Comparison of ENCODE assay signal across 10 cellular contexts in genomic region chr13:41313117-41313516, GRCh38. TPM values are rescaled to one million over a fixed set of nuclear protein-coding genes. Genes with fewer than 3 reads are reported as not detected.
DNase-seq lines count a peak whose midpoint lies in the region; ATAC-seq and TF ChIP-seq lines count a peak whose summit lies in the region.
"Had no signal": no experiment of that assay in that cellular context is flagged by ENCODE, and none has a peak within 500 bp of the region (broad histone marks: within the 10 kb centered on the region; RNA-seq: fewer than 3 reads in every experiment).

No MANE protein-coding gene starts in this region.

- 13 to 44% methylated on average over 5 of the region's 5 CpGs for WGBS in gastroesophageal sphincter (ENCODE audit: low coverage in 1 of 2), 2 donors
- WGBS in stomach, 5 donors: 22 to 43% (median 35%) methylated on average over 5 of the region's 5 CpGs
- 60 to 63% methylated on average over 2 to 5 of the region's 5 CpGs for WGBS in transverse colon (ENCODE audit: low coverage in 1 of 2), 2 donors

- H3K9me3 ChIP-seq in gastroesophageal sphincter (no peaks in the 10 kb centered on the region), stomach (no peaks in the 10 kb centered on the region), transverse colon (no peaks in the 10 kb centered on the region)
- H3K9me3 ChIP-seq: colonic mucosa, neutrophil had no signal

- peaks cover 40% of the 10 kb centered on the region for H3K4me1 Mint-ChIP-seq in activated naive CD4-positive, alpha-beta T cell treated with anti-CD3 and anti-CD28 coated beads for 36 hours (ENCODE audit: low read depth)
- H3K4me1 Mint-ChIP-seq in WTC11: peaks cover 45% of the 10 kb centered on the region

- in situ Hi-C loops in transverse colon (cut with MboI; ENCODE audit: low pct_ligation_motif_present in 1 of 4, low pct_unique_long_range_greater_than_20kb in 1 of 4, low sequenced_read_pairs in 3 of 4): no loop called here

- DNase-seq in activated naive CD4-positive, alpha-beta T cell treated with anti-CD3 and anti-CD28 coated beads for 36 hours: no peak
- no peak for DNase-seq in activated naive CD4-positive, alpha-beta T cell treated with anti-CD3 and anti-CD28 coated beads, Interleukin-2, amount 50 U/mL, for 16 hours
- DNase-seq in WTC11 (ENCODE audit: low spot score): no peak
- DNase-seq in stomach: no peak
- no peak for DNase-seq in transverse colon
- no peak for DNase-seq in NCI-H2171 (lab: John Stamatoyannopoulos, UW)
- DNase-seq: colonic mucosa had no signal

- H3K4me3 ChIP-seq in gastroesophageal sphincter: peak overlapping the region; percentile 72 to 94
- H3K4me3 ChIP-seq in stomach: peak overlapping the region; percentile 79 to 92 (median 86)
- peak overlapping the region in 1 of 4 donors; percentile 83 for H3K4me3 ChIP-seq in transverse colon

- H3K36me3 ChIP-seq in gastroesophageal sphincter: no peaks in the 10 kb centered on the region
- H3K36me3 ChIP-seq in stomach: no peaks in the 10 kb centered on the region
- H3K36me3 ChIP-seq in transverse colon: no peaks in the 10 kb centered on the region
- H3K36me3 ChIP-seq: colonic mucosa, neutrophil had no signal

- no peak for TF ChIP-seq POLR2A in gastroesophageal sphincter (IDR thresholded peaks at IDR 0.05)
- no peak for TF ChIP-seq POLR2A in stomach (IDR thresholded peaks at IDR 0.05)
- no peak for TF ChIP-seq POLR2A in transverse colon (IDR thresholded peaks at IDR 0.05)

- H3K9me3 Mint-ChIP-seq in activated naive CD4-positive, alpha-beta T cell treated with anti-CD3 and anti-CD28 coated beads for 36 hours: no peaks in the 10 kb centered on the region
- no peaks in the 10 kb centered on the region for H3K9me3 Mint-ChIP-seq in WTC11

- no peaks in the 10 kb centered on the region for H3K27me3 Mint-ChIP-seq in activated naive CD4-positive, alpha-beta T cell treated with anti-CD3 and anti-CD28 coated beads for 36 hours (ENCODE audit: low read depth)
- no peaks in the 10 kb centered on the region for H3K27me3 Mint-ChIP-seq in WTC11 (ENCODE audit: low read depth)

- no peak for TF ChIP-seq EP300 in gastroesophageal sphincter (IDR thresholded peaks at IDR 0.05)
- TF ChIP-seq EP300 in stomach (IDR thresholded peaks at IDR 0.05): no peak
- no peak for TF ChIP-seq EP300 in transverse colon (IDR thresholded peaks at IDR 0.05; ENCODE audit: low read depth)

- H3K4me3 Mint-ChIP-seq in activated naive CD4-positive, alpha-beta T cell treated with anti-CD3 and anti-CD28 coated beads for 36 hours: peak overlapping the region; percentile 66
- peak overlapping the region; percentile 96 for H3K4me3 Mint-ChIP-seq in WTC11

- H3K36me3 Mint-ChIP-seq in activated naive CD4-positive, alpha-beta T cell treated with anti-CD3 and anti-CD28 coated beads for 36 hours (ENCODE audit: low read depth): peaks cover 15% of the 10 kb centered on the region
- H3K36me3 Mint-ChIP-seq in WTC11: peaks cover 11% of the 10 kb centered on the region; the same call in 1 of the 2 replicates

- H3K4me1 ChIP-seq in gastroesophageal sphincter (peaks cover 3 to 59% (median 7%) of the 10 kb centered on the region in 3 donors), stomach (peaks cover 10 to 59% (median 40%) of the 10 kb centered on the region in 4 donors), transverse colon (peaks cover 0 to 33% (median 11%) of the 10 kb centered on the region in 4 donors)
- H3K4me1 ChIP-seq: colonic mucosa had no signal

- no peak for ATAC-seq in WTC11
- ATAC-seq in gastroesophageal sphincter: no peak
- ATAC-seq in HG03175 (IDR thresholded peaks at IDR 0.05; ENCODE audit: unreplicated experiment): no peak

- no peak overlapping the region for H3K27ac Mint-ChIP-seq in activated naive CD4-positive, alpha-beta T cell treated with anti-CD3 and anti-CD28 coated beads for 36 hours
- H3K27ac Mint-ChIP-seq in WTC11: no peak overlapping the region; the same call in 1 of the 2 replicates

- H3K27me3 ChIP-seq in gastroesophageal sphincter (no peaks in the 10 kb centered on the region), stomach (no peaks in the 10 kb centered on the region), transverse colon (no peaks in the 10 kb centered on the region)
- H3K27me3 ChIP-seq: colonic mucosa, neutrophil had no signal

- CTCF ChIA-PET in activated naive CD4-positive, alpha-beta T cell treated with anti-CD3 and anti-CD28 coated beads for 36 hours (lab: Charles Lee): no interaction called here
- CTCF ChIA-PET in WTC11 (lab: Charles Lee): no interaction called here

- intact Hi-C loops in activated naive CD4-positive, alpha-beta T cell treated with anti-CD3 and anti-CD28 coated beads for 36 hours (cut with micrococcal nuclease): loop anchor here (2.0 to 5.0 kb wide), 4 partner anchors 180 to 604 kb away; partner anchors contain the start of genes ELF1 and KBTBD6
- intact Hi-C loops in stomach (cut with DNase I; ENCODE audit: low total_unique reads): no loop called here
- intact Hi-C loops in transverse colon (cut with DNase I; ENCODE audit: low total_unique reads): no loop called here

- no peak for TF ChIP-seq CTCF in WTC11 (IDR thresholded peaks at IDR 0.05)
- no peak for TF ChIP-seq CTCF in gastroesophageal sphincter (IDR thresholded peaks at IDR 0.05)
- TF ChIP-seq CTCF in stomach (IDR thresholded peaks at IDR 0.05): no peak
- TF ChIP-seq CTCF in transverse colon (IDR thresholded peaks at IDR 0.05): no peak

- H3K27ac ChIP-seq in gastroesophageal sphincter (peak overlapping the region in 3 of 4 donors; percentile 44 to 99 (median 94)), stomach (peak overlapping the region in 1 of 5 donors; percentile 32), transverse colon (peak overlapping the region in 1 of 4 donors; percentile 92)
- H3K27ac ChIP-seq: neutrophil had no signal

- POLR2A ChIA-PET in WTC11 (lab: Charles Lee): no interaction called here

TF ChIP-seq in WTC11, 78 proteins besides CTCF, POLR2A, EP300 and RAD21:
- TF ChIP-seq OVOL2 (CRISPR knock-in tag; IDR thresholded peaks at IDR 0.05; ENCODE audit: borderline replicate concordance) (no peak), ZNF396 (CRISPR knock-in tag; IDR thresholded peaks at IDR 0.05; ENCODE audit: borderline replicate concordance) (no peak), ZNF416 (CRISPR knock-in tag; IDR thresholded peaks at IDR 0.05) (no peak), ESRRA (CRISPR knock-in tag; IDR thresholded peaks at IDR 0.05; ENCODE audit: borderline replicate concordance) (no peak), SP1 (CRISPR knock-in tag; conservative IDR thresholded peaks at IDR 0.05) (no peak), ZNF138 (CRISPR knock-in tag; conservative IDR thresholded peaks at IDR 0.05) (no peak)
- TF ChIP-seq, protein P1, sequence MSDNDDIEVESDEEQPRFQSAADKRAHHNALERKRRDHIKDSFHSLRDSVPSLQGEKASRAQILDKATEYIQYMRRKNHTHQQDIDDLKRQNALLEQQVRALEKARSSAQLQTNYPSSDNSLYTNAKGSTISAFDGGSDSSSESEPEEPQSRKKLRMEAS (CRISPR knock-in tag; IDR thresholded peaks at IDR 0.05): no peak
- TF ChIP-seq, protein P2, sequence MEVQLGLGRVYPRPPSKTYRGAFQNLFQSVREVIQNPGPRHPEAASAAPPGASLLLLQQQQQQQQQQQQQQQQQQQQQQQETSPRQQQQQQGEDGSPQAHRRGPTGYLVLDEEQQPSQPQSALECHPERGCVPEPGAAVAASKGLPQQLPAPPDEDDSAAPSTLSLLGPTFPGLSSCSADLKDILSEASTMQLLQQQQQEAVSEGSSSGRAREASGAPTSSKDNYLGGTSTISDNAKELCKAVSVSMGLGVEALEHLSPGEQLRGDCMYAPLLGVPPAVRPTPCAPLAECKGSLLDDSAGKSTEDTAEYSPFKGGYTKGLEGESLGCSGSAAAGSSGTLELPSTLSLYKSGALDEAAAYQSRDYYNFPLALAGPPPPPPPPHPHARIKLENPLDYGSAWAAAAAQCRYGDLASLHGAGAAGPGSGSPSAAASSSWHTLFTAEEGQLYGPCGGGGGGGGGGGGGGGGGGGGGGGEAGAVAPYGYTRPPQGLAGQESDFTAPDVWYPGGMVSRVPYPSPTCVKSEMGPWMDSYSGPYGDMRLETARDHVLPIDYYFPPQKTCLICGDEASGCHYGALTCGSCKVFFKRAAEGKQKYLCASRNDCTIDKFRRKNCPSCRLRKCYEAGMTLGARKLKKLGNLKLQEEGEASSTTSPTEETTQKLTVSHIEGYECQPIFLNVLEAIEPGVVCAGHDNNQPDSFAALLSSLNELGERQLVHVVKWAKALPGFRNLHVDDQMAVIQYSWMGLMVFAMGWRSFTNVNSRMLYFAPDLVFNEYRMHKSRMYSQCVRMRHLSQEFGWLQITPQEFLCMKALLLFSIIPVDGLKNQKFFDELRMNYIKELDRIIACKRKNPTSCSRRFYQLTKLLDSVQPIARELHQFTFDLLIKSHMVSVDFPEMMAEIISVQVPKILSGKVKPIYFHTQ (CRISPR knock-in tag; IDR thresholded peaks at IDR 0.05): no peak

RNA-seq across cellular contexts. Expression of gene NAA16, which starts 2.0 kb away (rescaled TPM):
- 10 to 100 TPM; 29.6 to 31.5 TPM for total RNA-seq in activated naive CD4-positive, alpha-beta T cell treated with anti-CD3 and anti-CD28 coated beads for 36 hours
- 30.5 to 32.5 TPM (median 32.4 TPM) in 3 replicates for total RNA-seq in WTC11 (2021)
- 10 to 100 TPM; 15.5 to 33.5 (median 17.1) TPM for total RNA-seq in gastroesophageal sphincter
- total RNA-seq in stomach: 100 to 1,000 TPM in 1 of 5 donors, 10 to 100 TPM in 4; 19.4 to 114 (median 46.7) TPM
- polyA plus RNA-seq in stomach: 10 to 100 TPM in 1 of 3 donors, 1 to 10 TPM in 2; 6.0 to 11.9 (median 8.5) TPM
- 10 to 100 TPM in 3 of 4 donors, 1 to 10 TPM in 1; 9.1 to 38.6 (median 19.6) TPM for total RNA-seq in transverse colon

RNA-seq across cellular contexts. Expression of gene MTRF1, which starts 49.7 kb away (rescaled TPM):
- total RNA-seq in activated naive CD4-positive, alpha-beta T cell treated with anti-CD3 and anti-CD28 coated beads for 36 hours: 10 to 100 TPM; 23.2 to 28.4 TPM
- total RNA-seq in WTC11 (2021) (12.9 to 16.2 TPM (median 14.9 TPM) in 3 replicates), gastroesophageal sphincter (10 to 100 TPM in 2 of 4 donors, 1 to 10 TPM in 2; 7.3 to 14.4 (median 10.2) TPM), stomach (10 to 100 TPM in 3 of 5 donors, 1 to 10 TPM in 2; 7.6 to 29.9 (median 13.0) TPM), transverse colon (10 to 100 TPM in 3 of 4 donors, 1 to 10 TPM in 1; 7.2 to 19.7 (median 12.7) TPM)
- 10 to 100 TPM in 1 of 3 donors, 1 to 10 TPM in 2; 6.4 to 11.8 (median 7.4) TPM for polyA plus RNA-seq in stomach
